8 cellular contexts compared by ENCODE assay signal in the genomic region with DNA sequence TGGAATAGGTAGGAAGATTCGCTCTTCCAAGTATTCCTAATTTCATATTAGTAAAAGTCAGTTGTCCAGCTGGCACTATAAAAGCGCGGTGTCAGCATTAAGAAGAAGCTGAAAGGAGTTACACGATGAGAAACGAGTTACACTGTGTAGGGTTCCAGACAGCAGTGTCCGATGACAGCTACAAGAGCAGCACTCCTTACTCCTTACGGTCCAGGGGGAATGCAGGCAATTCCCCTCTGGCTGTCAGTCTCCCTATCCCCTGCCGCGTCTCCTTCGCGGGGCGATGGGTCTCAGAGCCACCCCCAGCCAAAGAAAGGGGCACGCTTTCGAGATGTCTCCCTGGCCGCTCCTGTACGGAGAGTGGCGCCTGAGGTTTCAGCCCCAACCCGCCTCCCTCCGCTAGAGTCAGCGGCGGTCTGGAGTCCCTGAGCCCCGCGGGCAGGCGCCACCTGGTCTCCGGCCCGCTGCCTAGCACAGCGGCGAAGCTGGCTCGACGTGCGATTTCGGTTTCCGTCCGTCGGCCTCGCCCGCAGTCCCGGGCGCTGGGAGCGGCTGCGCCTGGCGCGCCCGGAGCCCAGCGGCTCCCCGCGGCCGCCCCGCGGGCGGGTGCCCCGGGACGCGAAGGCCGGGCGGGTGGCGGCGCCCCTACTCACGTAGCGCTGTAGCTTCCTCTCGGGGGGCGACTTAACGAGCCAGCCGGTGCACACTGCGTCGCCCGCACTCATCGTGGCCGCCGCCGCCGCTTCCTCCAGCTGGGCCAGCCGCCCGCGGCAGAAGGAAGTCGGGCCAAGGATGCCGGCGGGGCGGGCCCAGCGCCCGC. TPM values are rescaled to one million over a fixed set of nuclear protein-coding genes. Genes with fewer than 3 reads are reported as not detected.
DNase-seq lines count a peak whose midpoint lies in the region; ATAC-seq and TF ChIP-seq lines count a peak whose summit lies in the region.

A gene with protein sequence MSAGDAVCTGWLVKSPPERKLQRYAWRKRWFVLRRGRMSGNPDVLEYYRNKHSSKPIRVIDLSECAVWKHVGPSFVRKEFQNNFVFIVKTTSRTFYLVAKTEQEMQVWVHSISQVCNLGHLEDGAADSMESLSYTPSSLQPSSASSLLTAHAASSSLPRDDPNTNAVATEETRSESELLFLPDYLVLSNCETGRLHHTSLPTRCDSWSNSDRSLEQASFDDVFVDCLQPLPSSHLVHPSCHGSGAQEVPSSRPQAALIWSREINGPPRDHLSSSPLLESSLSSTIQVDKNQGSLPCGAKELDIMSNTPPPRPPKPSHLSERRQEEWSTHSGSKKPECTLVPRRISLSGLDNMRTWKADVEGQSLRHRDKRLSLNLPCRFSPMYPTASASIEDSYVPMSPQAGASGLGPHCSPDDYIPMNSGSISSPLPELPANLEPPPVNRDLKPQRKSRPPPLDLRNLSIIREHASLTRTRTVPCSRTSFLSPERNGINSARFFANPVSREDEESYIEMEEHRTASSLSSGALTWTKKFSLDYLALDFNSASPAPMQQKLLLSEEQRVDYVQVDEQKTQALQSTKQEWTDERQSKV (minus strand): TSS at position 777 of the 820 bp plus-strand sequence. CDS start 52 bp downstream, at position 725.

- WGBS in right lobe of liver (ENCODE audit: insufficient coverage, low coverage, low lambda C conversion rate, missing lambda C conversion rate), result 17% methylated on average over 17 of the region's 81 CpGs
- 1 to 32% (median 7%) methylated on average over 8 to 80 of the region's 81 CpGs for WGBS in stomach, 5 donors

- peak within 1 kb of the TSS; percentile 35 for H3K4me3 ChIP-seq in colonic mucosa
- H3K4me3 ChIP-seq in right lobe of liver, result peak within 1 kb of the TSS; percentile 35 to 41 (median 35)
- H3K4me3 ChIP-seq in stomach, result peak within 1 kb of the TSS; percentile 47 to 56 (median 50)

- no peaks in the 10 kb centered on the region for H3K4me1 ChIP-seq in colonic mucosa
- H3K4me1 ChIP-seq in right lobe of liver, result no peaks in the 10 kb centered on the region
- H3K4me1 ChIP-seq in stomach, result peaks cover 0 to 28% (median 7%) of the 10 kb centered on the region in 4 donors

- ATAC-seq in GM19035 (IDR thresholded peaks at IDR 0.05; ENCODE audit: unreplicated experiment) (peak; percentile 70), right lobe of liver (peak; percentile 53 to 77 (median 57))

- peak within 1 kb of the TSS; percentile 38 to 71 for H3K9ac ChIP-seq in colonic mucosa (ENCODE audit: low read depth in 2 of 2, low read length in 2 of 2)

- H3K27me3 ChIP-seq in colonic mucosa (peaks cover 11% of the 10 kb centered on the region), right lobe of liver (no peaks in the 10 kb centered on the region), stomach (peaks cover 0 to 7% (median 0%) of the 10 kb centered on the region in 3 donors)

- H3K36me3 ChIP-seq in colonic mucosa (no peaks in the 10 kb centered on the region), right lobe of liver (no peaks in the 10 kb centered on the region), stomach (no peaks in the 10 kb centered on the region)

- TF ChIP-seq CTCF in colonic mucosa (IDR thresholded peaks at IDR 0.05), result no peak
- TF ChIP-seq CTCF in right lobe of liver (IDR thresholded peaks at IDR 0.05), result no peak
- TF ChIP-seq CTCF in stomach (IDR thresholded peaks at IDR 0.05), result no peak

- TF ChIP-seq POLR2A in right lobe of liver (IDR thresholded peaks at IDR 0.05) (no peak), stomach (IDR thresholded peaks at IDR 0.05) (no peak)

- TF ChIP-seq EP300 in stomach (IDR thresholded peaks at IDR 0.05), result no peak

- H3K27ac ChIP-seq in colonic mucosa (peak within 1 kb of the TSS; percentile 50), right lobe of liver (peak within 1 kb of the TSS in 2 of 3 donors; percentile 64 to 71), stomach (peak within 1 kb of the TSS; percentile 46 to 83 (median 82))

- DNase-seq in AG20443 (ENCODE audit: low spot score) (peak; percentile 20), HK-2 (ENCODE audit: unreplicated experiment) (peak; percentile 33), T-helper 9 cell (peak; percentile 24), colonic mucosa (no peak), right lobe of liver (peak; percentile 47 to 62 (median 47)), stomach (peak; percentile 42), SIG-M5 (lab: John Stamatoyannopoulos, UW) (no peak)

- H3K9me3 ChIP-seq in colonic mucosa, result no peaks in the 10 kb centered on the region
- no peaks in the 10 kb centered on the region for H3K9me3 ChIP-seq in right lobe of liver
- no peaks in the 10 kb centered on the region for H3K9me3 ChIP-seq in stomach

- intact Hi-C loops in colonic mucosa (cut with DNase I) (no loop called here), right lobe of liver (cut with DNase I) (no loop called here), stomach (cut with DNase I; ENCODE audit: low total_unique reads) (no loop called here)

RNA-seq across cellular contexts. Expression of the gene that starts here (rescaled TPM):
- 1 to 10 TPM; 1.2 to 1.4 TPM for total RNA-seq in colonic mucosa
- 1 to 10 TPM in 3 of 6 experiments, under 1 TPM in 3; 0.64 to 1.7 (median 1.1) TPM for total RNA-seq in right lobe of liver
- 10 to 100 TPM in 1 of 5 donors, 1 to 10 TPM in 2, under 1 TPM in 1, not detected in 1; 0.58 to 11.0 (median 5.2) TPM for total RNA-seq in stomach
- 1 to 10 TPM in 1 of 3 donors, under 1 TPM in 2; 0.93 to 1.7 (median 0.95) TPM for polyA plus RNA-seq in stomach

Comparison
In these comparisons a context has a peak if more than half of its experiments do, and no peak if none do; other contexts are left out.
1. DNase-seq: peak in AG20443 (single experiment), HK-2 (single experiment), T-helper 9 cell (single experiment), right lobe of liver (3 of 3) and stomach (single experiment); none in colonic mucosa (single experiment) and SIG-M5 (single experiment).
2. Peak in every context shown above with its lines, with median percentiles within 50 percentile points of each other: H3K27ac ChIP-seq and H3K4me3 ChIP-seq.